ENCODE assay signal across 1 cellular context in the genomic region with DNA sequence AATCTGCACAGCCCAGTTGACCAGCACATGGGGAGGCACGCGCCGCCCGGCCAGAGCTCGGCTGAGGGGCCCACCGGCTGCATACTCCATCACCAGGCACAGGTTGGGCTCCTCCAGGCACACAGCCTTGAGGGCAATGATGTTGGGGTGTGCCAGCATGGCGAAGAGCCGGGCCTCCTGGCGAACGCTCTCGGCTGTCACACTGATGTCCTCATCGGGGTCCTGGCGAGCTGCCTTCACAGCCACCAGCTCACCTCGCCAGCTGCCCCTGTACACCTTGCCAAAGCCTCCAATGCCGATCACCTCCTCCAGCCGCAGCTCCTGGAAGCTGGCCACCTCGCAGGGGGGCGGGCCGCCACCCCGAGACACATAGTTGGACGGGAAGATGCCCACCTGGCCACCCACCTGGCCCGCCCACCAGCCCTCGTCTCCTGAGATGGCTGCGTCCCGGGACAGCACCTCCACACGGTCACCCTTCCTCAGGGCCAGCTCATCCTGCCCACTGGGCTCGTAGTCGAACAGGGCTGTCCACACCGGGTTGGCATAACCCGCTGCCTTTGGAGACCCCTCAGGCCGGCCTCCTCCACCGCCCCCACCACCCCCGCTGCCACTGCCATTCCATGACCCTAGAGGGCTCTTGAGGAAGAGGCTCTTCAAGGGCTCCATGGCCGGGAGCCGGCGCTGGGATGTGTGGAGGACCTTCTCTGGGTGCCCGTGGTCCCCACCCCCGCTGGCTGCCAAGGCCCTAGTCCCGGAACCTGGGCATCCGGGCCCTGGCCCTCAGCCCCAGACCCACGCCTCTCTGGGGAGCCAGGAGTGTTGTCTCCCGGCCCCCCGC.
TF ChIP-seq lines count a peak whose summit lies in the region.

No MANE protein-coding gene starts in this region.

TF ChIP-seq in GM23338, 12 proteins besides CTCF, POLR2A, EP300 and RAD21 (continued from another document):
- TF ChIP-seq, protein P1, sequence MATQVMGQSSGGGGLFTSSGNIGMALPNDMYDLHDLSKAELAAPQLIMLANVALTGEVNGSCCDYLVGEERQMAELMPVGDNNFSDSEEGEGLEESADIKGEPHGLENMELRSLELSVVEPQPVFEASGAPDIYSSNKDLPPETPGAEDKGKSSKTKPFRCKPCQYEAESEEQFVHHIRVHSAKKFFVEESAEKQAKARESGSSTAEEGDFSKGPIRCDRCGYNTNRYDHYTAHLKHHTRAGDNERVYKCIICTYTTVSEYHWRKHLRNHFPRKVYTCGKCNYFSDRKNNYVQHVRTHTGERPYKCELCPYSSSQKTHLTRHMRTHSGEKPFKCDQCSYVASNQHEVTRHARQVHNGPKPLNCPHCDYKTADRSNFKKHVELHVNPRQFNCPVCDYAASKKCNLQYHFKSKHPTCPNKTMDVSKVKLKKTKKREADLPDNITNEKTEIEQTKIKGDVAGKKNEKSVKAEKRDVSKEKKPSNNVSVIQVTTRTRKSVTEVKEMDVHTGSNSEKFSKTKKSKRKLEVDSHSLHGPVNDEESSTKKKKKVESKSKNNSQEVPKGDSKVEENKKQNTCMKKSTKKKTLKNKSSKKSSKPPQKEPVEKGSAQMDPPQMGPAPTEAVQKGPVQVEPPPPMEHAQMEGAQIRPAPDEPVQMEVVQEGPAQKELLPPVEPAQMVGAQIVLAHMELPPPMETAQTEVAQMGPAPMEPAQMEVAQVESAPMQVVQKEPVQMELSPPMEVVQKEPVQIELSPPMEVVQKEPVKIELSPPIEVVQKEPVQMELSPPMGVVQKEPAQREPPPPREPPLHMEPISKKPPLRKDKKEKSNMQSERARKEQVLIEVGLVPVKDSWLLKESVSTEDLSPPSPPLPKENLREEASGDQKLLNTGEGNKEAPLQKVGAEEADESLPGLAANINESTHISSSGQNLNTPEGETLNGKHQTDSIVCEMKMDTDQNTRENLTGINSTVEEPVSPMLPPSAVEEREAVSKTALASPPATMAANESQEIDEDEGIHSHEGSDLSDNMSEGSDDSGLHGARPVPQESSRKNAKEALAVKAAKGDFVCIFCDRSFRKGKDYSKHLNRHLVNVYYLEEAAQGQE (IDR thresholded peaks at IDR 0.05; ENCODE audit: unreplicated experiment): no peak
TF ChIP-seq in GM23338: peak in this region for 0.
